1 cellular context compared by ENCODE assay signal in genomic region chr2:48305569-48305968, GRCh38.
TF ChIP-seq lines count a peak whose summit lies in the region.

No MANE protein-coding gene starts in this region.

TF ChIP-seq in HepG2, 621 proteins besides CTCF, POLR2A, EP300 and RAD21 (continued from another document and continues in another):
- no peak for TF ChIP-seq E2F2 (CRISPR knock-in tag; IDR thresholded peaks at IDR 0.05; ENCODE audit: borderline replicate concordance)
- TF ChIP-seq STAG1 (CRISPR knock-in tag; IDR thresholded peaks at IDR 0.05) = no peak
- no peak for TF ChIP-seq ZNF879 (CRISPR knock-in tag; IDR thresholded peaks at IDR 0.05)
- no peak for TF ChIP-seq SATB2 (CRISPR knock-in tag; IDR thresholded peaks at IDR 0.05)
- no peak for TF ChIP-seq NR2F2 (IDR thresholded peaks at IDR 0.05; ENCODE audit: borderline replicate concordance, low read depth)
- TF ChIP-seq ZNF207 (IDR thresholded peaks at IDR 0.05; ENCODE audit: borderline replicate concordance) = no peak
- no peak for TF ChIP-seq ONECUT2 (CRISPR knock-in tag; IDR thresholded peaks at IDR 0.05)
- no peak for TF ChIP-seq ATAD3A (CRISPR knock-in tag; IDR thresholded peaks at IDR 0.05)
- no peak for TF ChIP-seq ZNF660 (CRISPR knock-in tag; IDR thresholded peaks at IDR 0.05; ENCODE audit: borderline replicate concordance, low read depth)
- 0 out of 2 replicates have a peak, but pooled peaks have one; percentile 28 for TF ChIP-seq FOXA1 (IDR thresholded peaks at IDR 0.05)
- peak; percentile 66 for TF ChIP-seq FOXA1 (CRISPR knock-in tag; IDR thresholded peaks at IDR 0.05)
- TF ChIP-seq MED13 (CRISPR knock-in tag; IDR thresholded peaks at IDR 0.05) = no peak
- TF ChIP-seq MAFG (CRISPR knock-in tag; IDR thresholded peaks at IDR 0.05) = 0 out of 2 replicates have a peak, but pooled peaks have one; percentile 62
- no peak for TF ChIP-seq ZNF143 (CRISPR knock-in tag; IDR thresholded peaks at IDR 0.05)
- no peak for TF ChIP-seq ZMAT3 (CRISPR knock-in tag; conservative IDR thresholded peaks at IDR 0.05)
- no peak for TF ChIP-seq MLX (CRISPR knock-in tag; IDR thresholded peaks at IDR 0.05)
- TF ChIP-seq MEIS2 (CRISPR knock-in tag; IDR thresholded peaks at IDR 0.05) = no peak
- peak; percentile 76; the same call in 1 of the 2 replicates for TF ChIP-seq ZNF710 (CRISPR knock-in tag; IDR thresholded peaks at IDR 0.05; ENCODE audit: borderline replicate concordance)
- no peak for TF ChIP-seq ZFYVE20 (CRISPR knock-in tag; IDR thresholded peaks at IDR 0.05; ENCODE audit: borderline replicate concordance, low read depth)
- no peak for TF ChIP-seq CENPX (CRISPR knock-in tag; IDR thresholded peaks at IDR 0.05)
- no peak for TF ChIP-seq ZNF256 (CRISPR knock-in tag; conservative IDR thresholded peaks at IDR 0.05)
- TF ChIP-seq ZNF407 (CRISPR knock-in tag; IDR thresholded peaks at IDR 0.05; ENCODE audit: not compliant biosample characterization) = no peak
- no peak for TF ChIP-seq ZFP62 (CRISPR knock-in tag; IDR thresholded peaks at IDR 0.05)
- TF ChIP-seq ZNF317 (CRISPR knock-in tag; IDR thresholded peaks at IDR 0.05) = peak; percentile 23; the same call in 1 of the 2 replicates
- TF ChIP-seq ZNF281 (CRISPR knock-in tag; IDR thresholded peaks at IDR 0.05; ENCODE audit: borderline replicate concordance) = no peak
- no peak for TF ChIP-seq NFIC (IDR thresholded peaks at IDR 0.05; ENCODE audit: low read length)
- TF ChIP-seq ZC3H13 (CRISPR knock-in tag; IDR thresholded peaks at IDR 0.05) = no peak
- no peak for TF ChIP-seq PTBP1 (IDR thresholded peaks at IDR 0.05; ENCODE audit: low read depth, low read length, poor library complexity, severe bottlenecking)
- no peak for TF ChIP-seq KDM1A (CRISPR knock-in tag; IDR thresholded peaks at IDR 0.05)
- TF ChIP-seq ZSCAN22 (CRISPR knock-in tag; IDR thresholded peaks at IDR 0.05) = no peak
- no peak for TF ChIP-seq ZNF770 (CRISPR knock-in tag; IDR thresholded peaks at IDR 0.05)
- no peak for TF ChIP-seq ZNF263 (CRISPR knock-in tag; IDR thresholded peaks at IDR 0.05)
- no peak for TF ChIP-seq TEAD3 (CRISPR knock-in tag; optimal IDR thresholded peaks at IDR 0.05; ENCODE audit: borderline replicate concordance)
- 0 out of 2 replicates have a peak, but pooled peaks have one; percentile 38 for TF ChIP-seq ZNF503 (CRISPR knock-in tag; IDR thresholded peaks at IDR 0.05)
- TF ChIP-seq AHR (CRISPR knock-in tag; IDR thresholded peaks at IDR 0.05) = no peak
- TF ChIP-seq NBN (conservative IDR thresholded peaks at IDR 0.05) = no peak
- TF ChIP-seq ZNF343 (CRISPR knock-in tag; IDR thresholded peaks at IDR 0.05) = no peak
- TF ChIP-seq MZF1 (CRISPR knock-in tag; IDR thresholded peaks at IDR 0.05; ENCODE audit: borderline replicate concordance) = no peak
- no peak for TF ChIP-seq SRSF4 (IDR thresholded peaks at IDR 0.05; ENCODE audit: low read depth, low read length, poor library complexity, severe bottlenecking)
